Comparison of ENCODE assay signal across 19 cellular contexts in the genomic region with DNA sequence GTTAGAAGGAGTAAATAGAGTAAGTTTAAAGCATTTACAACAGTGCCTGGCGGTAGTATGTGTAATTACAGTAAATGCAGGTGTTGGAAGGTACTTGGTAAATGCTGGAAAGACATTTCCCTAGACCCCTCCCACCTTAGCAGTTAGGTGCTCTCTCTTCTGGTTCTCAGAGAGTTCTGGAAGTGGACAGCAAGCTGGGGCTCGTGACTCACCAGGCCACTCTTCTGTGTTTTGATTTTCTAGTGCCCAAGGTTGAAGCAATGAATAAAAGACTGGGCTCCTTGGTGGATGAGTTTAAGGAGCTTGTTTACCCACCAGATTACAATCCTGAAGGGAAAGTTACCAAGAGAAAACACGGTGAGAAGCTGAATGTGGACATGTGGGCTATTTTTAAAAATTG. TPM values are rescaled to one million over a fixed set of nuclear protein-coding genes. Genes with fewer than 3 reads are reported as not detected.
DNase-seq lines count a peak whose midpoint lies in the region; ATAC-seq and TF ChIP-seq lines count a peak whose summit lies in the region.
"Had no signal": no experiment of that assay in that cellular context is flagged by ENCODE, and none has a peak within 500 bp of the region (broad histone marks: within the 10 kb centered on the region; RNA-seq: fewer than 3 reads in every experiment).

No MANE protein-coding gene starts in this region.

- no peaks in the 10 kb centered on the region for H3K9me3 ChIP-seq in stomach

- H3K36me3 ChIP-seq in GM23338 (ENCODE audit: insufficient read depth) (peaks cover 70% of the 10 kb centered on the region), stomach (peaks cover 83 to 95% (median 93%) of the 10 kb centered on the region in 4 donors)

- H3K4me2 ChIP-seq in GM23338: no peak overlapping the region

- no peak for TF ChIP-seq EP300 in stomach (IDR thresholded peaks at IDR 0.05)

- H4K20me1 ChIP-seq in GM23338 (replicated peaks; ENCODE audit: insufficient read depth): peaks cover 17% of the 10 kb centered on the region

- H3K9me2 ChIP-seq in GM23338 (ENCODE audit: insufficient read depth): no peaks in the 10 kb centered on the region

- H3K4me1 ChIP-seq in GM23338 (ENCODE audit: insufficient read depth): no peaks in the 10 kb centered on the region
- H3K4me1 ChIP-seq in stomach: peaks cover 0 to under 1% (median under 1%) of the 10 kb centered on the region in 4 donors

- 0 out of 2 replicates have a peak, but pooled peaks cover 6% of the 10 kb centered on the region for H3K79me2 ChIP-seq in GM23338 (replicated peaks; ENCODE audit: insufficient read depth)

- 0 out of 2 replicates have a peak overlapping the region, but pooled peaks have one; percentile 45 for H3K27ac ChIP-seq in GM23338 (ENCODE audit: low read depth)
- H3K27ac ChIP-seq in stomach: no peak overlapping the region

- no peak for ATAC-seq in activated T-cell treated with anti-CD3 and anti-CD28 coated beads, Interleukin-2, amount 50 U/mL, for 72 hours (replicated peaks in 1 of 2)
- ATAC-seq in GM23338: no peak
- no peak for ATAC-seq in naive B cell (ENCODE audit: low read depth in 2 of 2)
- ATAC-seq: Panc1 had no signal

- peaks cover 49% of the 10 kb centered on the region for H3F3A ChIP-seq in GM23338 (replicated peaks; ENCODE audit: low read depth)

- peaks cover 12 to 26% of the 10 kb centered on the region in 2 donors for H3K36me3 Mint-ChIP-seq in activated T-cell treated with anti-CD3 and anti-CD28 coated beads, Interleukin-2, amount 50 U/mL, for 72 hours (ENCODE audit: insufficient read depth in 2 of 2)
- H3K36me3 Mint-ChIP-seq in GM23338 (ENCODE audit: low read depth) (peaks cover 86% of the 10 kb centered on the region), naive B cell (peaks cover 21 to 27% of the 10 kb centered on the region in 2 donors)

- DNase-seq in activated T-cell treated with anti-CD3 and anti-CD28 coated beads, Interleukin-2, amount 50 U/mL, for 72 hours: no peak
- DNase-seq in activated T-cell treated with anti-CD3 and anti-CD28 coated beads for 4 hours (no peak), GM23338 (ENCODE audit: low spot score) (no peak), amniotic epithelial cell (ENCODE audit: low read depth) (peak; percentile 26), naive B cell (no peak), stomach (no peak), amygdala (lab: John Stamatoyannopoulos, UW) (no peak), NCI-H82 (lab: John Stamatoyannopoulos, UW) (no peak)
- DNase-seq: C1 segment of cervical spinal cord, COR-L47, DMS153, KG1, NCI-H1092 treated with DMSO at 0.1 percent for 48 hours, NCI-H1694 treated with DMSO at 0.1 percent for 48 hours, NCI-H2171, NCI-H446 treated with DMSO at 0.1 percent for 48 hours, NCI-H774 had no signal

- H3K27ac Mint-ChIP-seq in activated T-cell treated with anti-CD3 and anti-CD28 coated beads, Interleukin-2, amount 50 U/mL, for 72 hours: peak overlapping the region; percentile 35
- H3K27ac Mint-ChIP-seq in GM23338 (no peak overlapping the region), naive B cell (peak overlapping the region in 4 of 6 donors; percentile 5 to 75 (median 54))

- WGBS in stomach, 5 donors: 73 to 86% (median 77%) methylated on average over 3 of the region's 3 CpGs

- H2AFZ ChIP-seq in GM23338: no peak overlapping the region

- no peak overlapping the region for H3K4me3 Mint-ChIP-seq in activated T-cell treated with anti-CD3 and anti-CD28 coated beads, Interleukin-2, amount 50 U/mL, for 72 hours
- H3K4me3 Mint-ChIP-seq in GM23338 (no peak overlapping the region), naive B cell (no peak overlapping the region)

- H3K4me3 ChIP-seq in GM23338 (no peak overlapping the region), stomach (no peak overlapping the region)

- H3K9me3 Mint-ChIP-seq in activated T-cell treated with anti-CD3 and anti-CD28 coated beads, Interleukin-2, amount 50 U/mL, for 72 hours: no peaks in the 10 kb centered on the region
- no peaks in the 10 kb centered on the region for H3K9me3 Mint-ChIP-seq in GM23338
- no peaks in the 10 kb centered on the region for H3K9me3 Mint-ChIP-seq in naive B cell

- TF ChIP-seq POLR2A in stomach (IDR thresholded peaks at IDR 0.05): no peak

- H3K27me3 Mint-ChIP-seq in activated T-cell treated with anti-CD3 and anti-CD28 coated beads, Interleukin-2, amount 50 U/mL, for 72 hours (ENCODE audit: low read depth): no peaks in the 10 kb centered on the region
- H3K27me3 Mint-ChIP-seq in GM23338 (ENCODE audit: insufficient read depth, low read depth, poor library complexity) (peaks cover 9% of the 10 kb centered on the region), naive B cell (no peaks in the 10 kb centered on the region)

- intact Hi-C loops in stomach (cut with DNase I; ENCODE audit: low total_unique reads): no loop called here

- H3K27me3 ChIP-seq in GM23338 (ENCODE audit: insufficient read depth) (no peaks in the 10 kb centered on the region), stomach (no peaks in the 10 kb centered on the region)

- no peaks in the 10 kb centered on the region for H3K4me1 Mint-ChIP-seq in activated T-cell treated with anti-CD3 and anti-CD28 coated beads, Interleukin-2, amount 50 U/mL, for 72 hours (ENCODE audit: low read depth)
- H3K4me1 Mint-ChIP-seq in GM23338: no peaks in the 10 kb centered on the region
- peaks cover 0 to 7% (median 5%) of the 10 kb centered on the region in 3 donors for H3K4me1 Mint-ChIP-seq in naive B cell

- TF ChIP-seq CTCF in GM23338 (conservative IDR thresholded peaks at IDR 0.05; ENCODE audit: low read depth in 2 of 2) (no peak), stomach (IDR thresholded peaks at IDR 0.05) (no peak)

TF ChIP-seq in GM23338, 12 proteins besides CTCF, POLR2A, EP300 and RAD21 (continues in another document):
- TF ChIP-seq ETS1 (IDR thresholded peaks at IDR 0.05): no peak
- no peak for TF ChIP-seq EZH2phosphoT487 (IDR thresholded peaks at IDR 0.05; ENCODE audit: unreplicated experiment)
- no peak for TF ChIP-seq NANOG (IDR thresholded peaks at IDR 0.05; ENCODE audit: borderline replicate concordance)

RNA-seq across cellular contexts. Expression of gene SNU13, which starts 27.6 kb away (rescaled TPM):
- 100 to 1,000 TPM; 187 to 210 TPM for total RNA-seq in activated T-cell treated with anti-CD3 and anti-CD28 coated beads, Interleukin-2, amount 50 U/mL, for 72 hours
- 163 and 193 TPM in 2 replicates for total RNA-seq in GM23338 (2014; rRNA removed; shearing (Covaris generic))
- polyA plus RNA-seq in GM23338 (2016; fragmentation: Nextera tagmentation; extraction: Ambion mirVana) (464 and 512 TPM in 2 replicates), naive B cell (ENCODE audit: low read depth in 6 of 6) (100 to 1,000 TPM; 264 to 311 (median 271) TPM), stomach (100 to 1,000 TPM; 131 to 154 (median 152) TPM)
- 100 to 1,000 TPM in 1 of 5 donors, 10 to 100 TPM in 4; 12.2 to 151 (median 60.7) TPM for total RNA-seq in stomach

RNA-seq across cellular contexts. Expression of gene MEI1, which starts 38.2 kb away (rescaled TPM):
- total RNA-seq in activated T-cell treated with anti-CD3 and anti-CD28 coated beads, Interleukin-2, amount 50 U/mL, for 72 hours: 10 to 100 TPM; 72.3 to 73.0 TPM
- 0.27 and 0.28 TPM in 2 replicates for total RNA-seq in GM23338 (2014; rRNA removed; shearing (Covaris generic))
- polyA plus RNA-seq in GM23338 (2016; fragmentation: Nextera tagmentation; extraction: Ambion mirVana) (0.09 and 0.87 TPM in 2 replicates), naive B cell (ENCODE audit: low read depth in 6 of 6) (100 to 1,000 TPM in 1 of 6 donors, 10 to 100 TPM in 5; 75.0 to 160 (median 83.4) TPM), stomach (1 to 10 TPM; 1.6 to 3.7 (median 3.1) TPM)
- total RNA-seq in stomach: 10 to 100 TPM in 1 of 5 donors, 1 to 10 TPM in 2, not detected in 2; 1.7 to 15.2 (median 5.4) TPM
- total RNA-seq: M059J had no signal

RNA-seq across cellular contexts. Expression of gene XRCC6, which starts 40.0 kb away (rescaled TPM):
- 100 to 1,000 TPM; 271 to 315 TPM for total RNA-seq in activated T-cell treated with anti-CD3 and anti-CD28 coated beads, Interleukin-2, amount 50 U/mL, for 72 hours
- total RNA-seq in GM23338 (2014; rRNA removed; shearing (Covaris generic)): 495 and 498 TPM in 2 replicates
- polyA plus RNA-seq in GM23338 (2016; fragmentation: Nextera tagmentation; extraction: Ambion mirVana) (351 and 352 TPM in 2 replicates), naive B cell (ENCODE audit: low read depth in 6 of 6) (100 to 1,000 TPM; 407 to 580 (median 420) TPM), stomach (100 to 1,000 TPM; 117 to 137 (median 129) TPM)
- 100 to 1,000 TPM in 4 of 5 donors, 10 to 100 TPM in 1; 40.3 to 315 (median 162) TPM for total RNA-seq in stomach

RNA-seq across cellular contexts. Expression of gene DESI1, which starts 40.2 kb away (rescaled TPM):
- 10 to 100 TPM; 52.6 to 65.7 TPM for total RNA-seq in activated T-cell treated with anti-CD3 and anti-CD28 coated beads, Interleukin-2, amount 50 U/mL, for 72 hours
- 40.4 and 53.8 TPM in 2 replicates for total RNA-seq in GM23338 (2014; rRNA removed; shearing (Covaris generic))
- polyA plus RNA-seq in GM23338 (2016; fragmentation: Nextera tagmentation; extraction: Ambion mirVana) (33.7 and 37.9 TPM in 2 replicates), naive B cell (ENCODE audit: low read depth in 6 of 6) (10 to 100 TPM in 2 of 6 donors, 1 to 10 TPM in 4; 5.1 to 11.1 (median 9.1) TPM), stomach (10 to 100 TPM; 11.9 to 17.4 (median 16.2) TPM)
- total RNA-seq in stomach: 10 to 100 TPM; 10.4 to 39.7 (median 15.4) TPM

Comparison
In these comparisons a context has a peak if more than half of its experiments do, and no peak if none do; other contexts are left out.
1. RNA of gene MEI1, which starts 38.2 kb away (total RNA-seq): 72.3 to 73.0 TPM in activated T-cell treated with anti-CD3 and anti-CD28 coated beads, Interleukin-2, amount 50 U/mL, for 72 hours; 1.7 to 15.2 TPM in stomach and 0.27 to 0.28 TPM in GM23338; every median in the first group is over 4 times any median in the second.